ENCODE assay signal across 1 cellular context in genomic region chr19:38374332-38375097, GRCh38.
TF ChIP-seq lines count a peak whose summit lies in the region.

TSS of gene PSMD8 (plus strand) at chr19:38374571. CDS start at chr19:38374602, 31 bp downstream.

TF ChIP-seq in HepG2, 621 proteins besides CTCF, POLR2A, EP300 and RAD21 (continued from another document and continues in another):
- TF ChIP-seq ZNF280B (CRISPR knock-in tag; IDR thresholded peaks at IDR 0.05; ENCODE audit: borderline replicate concordance) (peak; percentile 54; the same call in 1 of the 2 replicates), IKZF1 (IDR thresholded peaks at IDR 0.05) (no peak), CSRNP2 (CRISPR knock-in tag; conservative IDR thresholded peaks at IDR 0.05; ENCODE audit: low read depth) (no peak), ZSCAN20 (CRISPR knock-in tag; IDR thresholded peaks at IDR 0.05; ENCODE audit: borderline replicate concordance) (peak; percentile 52; the same call in 1 of the 2 replicates), ZNF496 (CRISPR knock-in tag; IDR thresholded peaks at IDR 0.05; ENCODE audit: insufficient replicate concordance) (no peak), PCBP1 (IDR thresholded peaks at IDR 0.05; ENCODE audit: borderline replicate concordance, low read depth, low read length) (no peak), ZNF577 (CRISPR knock-in tag; IDR thresholded peaks at IDR 0.05; ENCODE audit: borderline replicate concordance, low read depth) (no peak), ZNF790 (CRISPR knock-in tag; IDR thresholded peaks at IDR 0.05; ENCODE audit: borderline replicate concordance) (peak; percentile 75; the same call in 1 of the 2 replicates), MAFG (CRISPR knock-in tag; IDR thresholded peaks at IDR 0.05) (no peak), SAFB2 (CRISPR knock-in tag; IDR thresholded peaks at IDR 0.05; ENCODE audit: borderline replicate concordance, low read depth) (peak; percentile 92; the same call in 1 of the 2 replicates), DPF2 (CRISPR knock-in tag; IDR thresholded peaks at IDR 0.05; ENCODE audit: borderline replicate concordance, low read depth) (no peak), LBX2 (CRISPR knock-in tag; IDR thresholded peaks at IDR 0.05; ENCODE audit: borderline replicate concordance) (no peak), ZNF550 (CRISPR knock-in tag; IDR thresholded peaks at IDR 0.05; ENCODE audit: borderline replicate concordance) (no peak), ZNF709 (CRISPR knock-in tag; IDR thresholded peaks at IDR 0.05) (peak; percentile 62; the same call in 1 of the 2 replicates), CENPX (CRISPR knock-in tag; IDR thresholded peaks at IDR 0.05) (no peak), SNAI1 (CRISPR knock-in tag; IDR thresholded peaks at IDR 0.05; ENCODE audit: borderline replicate concordance) (peak; percentile 86; the same call in 1 of the 2 replicates), SMAD3 (CRISPR knock-in tag; IDR thresholded peaks at IDR 0.05) (peak; percentile 25; the same call in 1 of the 2 replicates), RARA (CRISPR knock-in tag; IDR thresholded peaks at IDR 0.05) (peak; percentile 40; the same call in 1 of the 2 replicates), ESRRA (CRISPR knock-in tag; IDR thresholded peaks at IDR 0.05; ENCODE audit: low read depth) (0 out of 2 replicates have a peak, but pooled peaks have one; percentile 3), ZNF788 (CRISPR knock-in tag; IDR thresholded peaks at IDR 0.05; ENCODE audit: borderline replicate concordance) (peak; percentile 93; the same call in 1 of the 2 replicates), RELA (CRISPR knock-in tag; IDR thresholded peaks at IDR 0.05) (peak; percentile 33; the same call in 1 of the 2 replicates), ZNF563 (CRISPR knock-in tag; IDR thresholded peaks at IDR 0.05) (peak; percentile 72; the same call in 1 of the 2 replicates), ZNF883 (CRISPR knock-in tag; IDR thresholded peaks at IDR 0.05; ENCODE audit: not compliant biosample characterization) (peak; percentile 72), ZNF501 (CRISPR knock-in tag; IDR thresholded peaks at IDR 0.05) (peak; percentile 96), MZF1 (CRISPR knock-in tag; IDR thresholded peaks at IDR 0.05; ENCODE audit: borderline replicate concordance) (no peak), TEF (CRISPR knock-in tag; IDR thresholded peaks at IDR 0.05) (peak; percentile 58; the same call in 1 of the 2 replicates), KDM5A (IDR thresholded peaks at IDR 0.05; ENCODE audit: borderline replicate concordance, low read length) (peak; percentile 64; the same call in 1 of the 2 replicates), WIZ (CRISPR knock-in tag; IDR thresholded peaks at IDR 0.05) (peak; percentile 60; the same call in 1 of the 2 replicates), PHF5A (CRISPR knock-in tag; IDR thresholded peaks at IDR 0.05; ENCODE audit: low read depth, unreplicated experiment) (no peak), DRAP1 (CRISPR knock-in tag; IDR thresholded peaks at IDR 0.05) (peak; percentile 88), SALL1 (CRISPR knock-in tag; IDR thresholded peaks at IDR 0.05) (peak; percentile 85), AFF4 (CRISPR knock-in tag; IDR thresholded peaks at IDR 0.05) (0 out of 2 replicates have a peak, but pooled peaks have one; percentile 45), ELF1 (CRISPR knock-in tag; IDR thresholded peaks at IDR 0.05) (peak; percentile 91), SRF (IDR thresholded peaks at IDR 0.05; ENCODE audit: low read depth, low read length) (no peak), ATF1 (CRISPR knock-in tag; IDR thresholded peaks at IDR 0.05) (peak; percentile 93), KLF11 (CRISPR knock-in tag; IDR thresholded peaks at IDR 0.05) (0 out of 2 replicates have a peak, but pooled peaks have one; percentile 66), TMF1 (CRISPR knock-in tag; IDR thresholded peaks at IDR 0.05; ENCODE audit: low read depth) (no peak), ZNF672 (CRISPR knock-in tag; IDR thresholded peaks at IDR 0.05) (no peak), ZNF841 (CRISPR knock-in tag; IDR thresholded peaks at IDR 0.05; ENCODE audit: borderline replicate concordance) (no peak), POGZ (CRISPR knock-in tag; IDR thresholded peaks at IDR 0.05) (peak; percentile 63)
- TF ChIP-seq, protein P1, sequence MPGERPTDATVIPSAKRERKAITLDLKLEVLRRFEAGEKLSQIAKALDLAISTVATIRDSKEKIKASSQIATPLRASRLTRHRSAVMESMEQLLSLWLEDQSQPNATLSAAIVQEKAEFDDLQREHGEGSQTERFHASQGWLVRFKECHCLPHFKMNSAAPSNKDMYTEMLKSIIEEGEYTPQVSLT (CRISPR knock-in tag; IDR thresholded peaks at IDR 0.05; ENCODE audit: borderline replicate concordance, low read depth) = no peak
- TF ChIP-seq, protein P2, sequence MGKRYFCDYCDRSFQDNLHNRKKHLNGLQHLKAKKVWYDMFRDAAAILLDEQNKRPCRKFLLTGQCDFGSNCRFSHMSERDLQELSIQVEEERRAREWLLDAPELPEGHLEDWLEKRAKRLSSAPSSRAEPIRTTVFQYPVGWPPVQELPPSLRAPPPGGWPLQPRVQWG (CRISPR knock-in tag; IDR thresholded peaks at IDR 0.05; ENCODE audit: borderline replicate concordance, low read depth) = no peak
- TF ChIP-seq, protein P3, sequence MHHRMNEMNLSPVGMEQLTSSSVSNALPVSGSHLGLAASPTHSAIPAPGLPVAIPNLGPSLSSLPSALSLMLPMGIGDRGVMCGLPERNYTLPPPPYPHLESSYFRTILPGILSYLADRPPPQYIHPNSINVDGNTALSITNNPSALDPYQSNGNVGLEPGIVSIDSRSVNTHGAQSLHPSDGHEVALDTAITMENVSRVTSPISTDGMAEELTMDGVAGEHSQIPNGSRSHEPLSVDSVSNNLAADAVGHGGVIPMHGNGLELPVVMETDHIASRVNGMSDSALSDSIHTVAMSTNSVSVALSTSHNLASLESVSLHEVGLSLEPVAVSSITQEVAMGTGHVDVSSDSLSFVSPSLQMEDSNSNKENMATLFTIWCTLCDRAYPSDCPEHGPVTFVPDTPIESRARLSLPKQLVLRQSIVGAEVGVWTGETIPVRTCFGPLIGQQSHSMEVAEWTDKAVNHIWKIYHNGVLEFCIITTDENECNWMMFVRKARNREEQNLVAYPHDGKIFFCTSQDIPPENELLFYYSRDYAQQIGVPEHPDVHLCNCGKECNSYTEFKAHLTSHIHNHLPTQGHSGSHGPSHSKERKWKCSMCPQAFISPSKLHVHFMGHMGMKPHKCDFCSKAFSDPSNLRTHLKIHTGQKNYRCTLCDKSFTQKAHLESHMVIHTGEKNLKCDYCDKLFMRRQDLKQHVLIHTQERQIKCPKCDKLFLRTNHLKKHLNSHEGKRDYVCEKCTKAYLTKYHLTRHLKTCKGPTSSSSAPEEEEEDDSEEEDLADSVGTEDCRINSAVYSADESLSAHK (CRISPR knock-in tag; IDR thresholded peaks at IDR 0.05; ENCODE audit: borderline replicate concordance) = no peak
- TF ChIP-seq, protein P4, sequence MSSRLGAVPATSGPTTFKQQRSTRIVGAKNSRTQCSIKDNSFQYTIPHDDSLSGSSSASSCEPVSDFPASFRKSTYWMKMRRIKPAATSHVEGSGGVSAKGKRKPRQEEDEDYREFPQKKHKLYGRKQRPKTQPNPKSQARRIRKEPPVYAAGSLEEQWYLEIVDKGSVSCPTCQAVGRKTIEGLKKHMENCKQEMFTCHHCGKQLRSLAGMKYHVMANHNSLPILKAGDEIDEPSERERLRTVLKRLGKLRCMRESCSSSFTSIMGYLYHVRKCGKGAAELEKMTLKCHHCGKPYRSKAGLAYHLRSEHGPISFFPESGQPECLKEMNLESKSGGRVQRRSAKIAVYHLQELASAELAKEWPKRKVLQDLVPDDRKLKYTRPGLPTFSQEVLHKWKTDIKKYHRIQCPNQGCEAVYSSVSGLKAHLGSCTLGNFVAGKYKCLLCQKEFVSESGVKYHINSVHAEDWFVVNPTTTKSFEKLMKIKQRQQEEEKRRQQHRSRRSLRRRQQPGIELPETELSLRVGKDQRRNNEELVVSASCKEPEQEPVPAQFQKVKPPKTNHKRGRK (CRISPR knock-in tag; IDR thresholded peaks at IDR 0.05) = no peak
- TF ChIP-seq, protein P5, sequence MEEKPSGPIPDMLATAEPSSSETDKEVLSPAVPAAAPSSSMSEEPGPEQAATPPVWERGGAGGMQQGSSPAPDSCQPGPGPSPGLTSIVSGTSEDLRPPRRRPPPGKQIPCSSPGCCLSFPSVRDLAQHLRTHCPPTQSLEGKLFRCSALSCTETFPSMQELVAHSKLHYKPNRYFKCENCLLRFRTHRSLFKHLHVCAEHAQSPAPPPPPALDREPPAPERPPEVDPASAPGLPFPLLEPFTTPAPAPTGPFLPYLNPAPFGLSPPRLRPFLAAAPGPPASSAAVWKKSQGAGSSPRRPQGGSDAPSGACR (CRISPR knock-in tag; IDR thresholded peaks at IDR 0.05) = 0 out of 2 replicates have a peak, but pooled peaks have one; percentile 49
- TF ChIP-seq, protein P6, sequence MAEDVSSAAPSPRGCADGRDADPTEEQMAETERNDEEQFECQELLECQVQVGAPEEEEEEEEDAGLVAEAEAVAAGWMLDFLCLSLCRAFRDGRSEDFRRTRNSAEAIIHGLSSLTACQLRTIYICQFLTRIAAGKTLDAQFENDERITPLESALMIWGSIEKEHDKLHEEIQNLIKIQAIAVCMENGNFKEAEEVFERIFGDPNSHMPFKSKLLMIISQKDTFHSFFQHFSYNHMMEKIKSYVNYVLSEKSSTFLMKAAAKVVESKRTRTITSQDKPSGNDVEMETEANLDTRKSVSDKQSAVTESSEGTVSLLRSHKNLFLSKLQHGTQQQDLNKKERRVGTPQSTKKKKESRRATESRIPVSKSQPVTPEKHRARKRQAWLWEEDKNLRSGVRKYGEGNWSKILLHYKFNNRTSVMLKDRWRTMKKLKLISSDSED (CRISPR knock-in tag; IDR thresholded peaks at IDR 0.05) = no peak
- TF ChIP-seq, protein P7, sequence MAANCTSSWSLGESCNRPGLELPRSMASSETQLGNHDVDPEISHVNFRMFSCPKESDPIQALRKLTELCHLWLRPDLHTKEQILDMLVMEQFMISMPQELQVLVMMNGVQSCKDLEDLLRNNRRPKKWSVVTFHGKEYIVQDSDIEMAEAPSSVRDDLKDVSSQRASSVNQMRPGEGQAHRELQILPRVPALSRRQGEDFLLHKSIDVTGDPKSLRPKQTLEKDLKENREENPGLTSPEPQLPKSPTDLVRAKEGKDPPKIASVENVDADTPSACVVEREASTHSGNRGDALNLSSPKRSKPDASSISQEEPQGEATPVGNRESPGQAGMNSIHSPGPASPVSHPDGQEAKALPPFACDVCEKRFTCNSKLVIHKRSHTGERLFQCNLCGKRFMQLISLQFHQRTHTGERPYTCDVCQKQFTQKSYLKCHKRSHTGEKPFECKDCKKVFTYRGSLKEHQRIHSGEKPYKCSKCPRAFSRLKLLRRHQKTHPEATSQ (CRISPR knock-in tag; IDR thresholded peaks at IDR 0.05; ENCODE audit: borderline replicate concordance) = peak; percentile 67; the same call in 1 of the 2 replicates
